9 cellular contexts compared by ENCODE assay signal in the genomic region with DNA sequence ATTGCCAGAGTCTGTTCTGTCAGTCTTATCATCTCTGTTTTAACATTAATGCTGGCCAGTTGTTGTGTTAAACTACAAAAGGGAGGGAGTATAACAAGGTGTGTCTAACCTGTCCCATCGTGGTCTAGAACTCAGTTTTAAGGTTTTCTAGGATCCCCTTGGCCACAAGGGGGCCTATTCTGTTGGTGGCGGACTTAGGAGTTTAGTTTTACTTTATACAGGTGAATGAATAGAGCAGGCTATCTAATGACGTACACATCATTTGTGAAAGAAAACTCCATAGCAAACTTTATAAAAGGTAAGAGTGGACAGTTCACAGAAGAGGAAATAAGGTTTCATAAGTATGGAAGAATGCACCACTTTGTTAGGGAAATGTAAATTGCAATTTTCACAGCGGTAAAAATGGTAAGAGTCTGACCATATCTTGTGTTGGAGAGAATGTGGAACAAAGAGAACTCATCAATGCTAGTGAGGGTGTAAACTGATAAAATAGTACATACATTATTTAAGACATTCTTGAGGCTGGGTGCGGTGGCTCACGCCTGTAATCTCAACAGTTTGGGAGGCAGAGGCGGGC. TPM values are rescaled to one million over a fixed set of nuclear protein-coding genes. Genes with fewer than 3 reads are reported as not detected.
DNase-seq lines count a peak whose midpoint lies in the region; ATAC-seq and TF ChIP-seq lines count a peak whose summit lies in the region.
"Had no signal": no experiment of that assay in that cellular context is flagged by ENCODE, and none has a peak within 500 bp of the region (broad histone marks: within the 10 kb centered on the region; RNA-seq: fewer than 3 reads in every experiment).

No MANE protein-coding gene starts in this region.

- dilution Hi-C loops in IMR-90 (cut with HindIII; ENCODE audit: low sequenced_read_pairs, unreplicated experiment) = no loop called here

- no peak overlapping the region for H3K27ac ChIP-seq in IMR-90 (ENCODE audit: insufficient read depth, low read length)
- H3K27ac ChIP-seq: skin epidermis had no signal

- peaks cover 15% of the 10 kb centered on the region for H3K36me3 Mint-ChIP-seq in activated B cell treated with CpG ODN at 0.5 μM for 24 hours (ENCODE audit: low read depth)

- H2BK120ac ChIP-seq in IMR-90 (ENCODE audit: low read depth, low read length) = no peak overlapping the region

- no peak overlapping the region for H3K56ac ChIP-seq in IMR-90 (ENCODE audit: extremely low read depth, insufficient read depth, low read length)

- peaks cover 2% of the 10 kb centered on the region; the same call in 1 of the 2 replicates for H3K9me1 ChIP-seq in IMR-90 (ENCODE audit: insufficient read depth, low read length)

- H4K5ac ChIP-seq in IMR-90 (ENCODE audit: low read depth, low read length) = no peak overlapping the region

- no peaks in the 10 kb centered on the region for H3K27me3 Mint-ChIP-seq in activated B cell treated with CpG ODN at 0.5 μM for 24 hours

- H3K14ac ChIP-seq in IMR-90 (replicated peaks; ENCODE audit: low read depth, low read length) = no peak overlapping the region

- DNase-seq in Daoy (ENCODE audit: low read depth) = peak; percentile 13
- DNase-seq in IMR-90 = no peak
- no peak for DNase-seq in activated B cell treated with CpG ODN at 0.5 μM for 24 hours
- DNase-seq in epithelial cell of esophagus (ENCODE audit: low read depth) = peak; percentile 61
- peak; percentile 21 to 42 for DNase-seq in stimulated activated CD4-positive, alpha-beta T cell treated with anti-CD3 and anti-CD28 coated beads, Interleukin-4, amount 100 ng/mL, for 4 hours
- DNase-seq in NCI-H146 (lab: John Stamatoyannopoulos, UW) = no peak
- DNase-seq in GM19238 (ENCODE audit: insufficient read length, low spot score) = no peak
- DNase-seq in cardiac septum (ENCODE audit: low spot score) = no peak

- H2AK9ac ChIP-seq in IMR-90 (replicated peaks; ENCODE audit: low read depth, low read length, poor library complexity) = no peak overlapping the region

- intact Hi-C loops in IMR-90 (cut with micrococcal nuclease) (loop anchor here (10.0 kb wide), 1 partner anchor 761 kb away; no protein-coding TSS in a partner anchor), activated B cell treated with CpG ODN at 0.5 μM for 24 hours (cut with micrococcal nuclease) (no loop called here), cardiac septum (cut with DNase I) (loop anchor here (2.0 kb wide), 1 partner anchor 37 kb away; no protein-coding TSS in a partner anchor)

- H3K27ac Mint-ChIP-seq in activated B cell treated with CpG ODN at 0.5 μM for 24 hours = peak overlapping the region; percentile 53

- H3K36me3 ChIP-seq in IMR-90 (ENCODE audit: control insufficient read depth, insufficient read depth, low read length) = no peaks in the 10 kb centered on the region

- CTCF ChIA-PET in IMR-90 (lab: Yijun Ruan, JAX) (no interaction called here), activated B cell treated with CpG ODN at 0.5 μM for 24 hours (lab: Charles Lee) (interaction anchor here (2.7 kb wide), 1 partner anchor 13 kb away, joined by 15 read pairs; the partner anchor contains the start of gene DUSP12)

- H3K79me1 ChIP-seq in IMR-90 (ENCODE audit: low read depth in 1 of 2, low read length in 2 of 2) = peaks cover 3 to 20% of the 10 kb centered on the region in 2 experiments; a peak in 2 of 4 replicates

- H3K23ac ChIP-seq in IMR-90 (ENCODE audit: low read depth, low read length) = no peak overlapping the region

- H4K91ac ChIP-seq in IMR-90 (ENCODE audit: insufficient read depth, low read depth, low read length) = no peak overlapping the region

- no peak overlapping the region for H4K8ac ChIP-seq in IMR-90 (ENCODE audit: low read depth in 2 of 2, low read length in 2 of 2)

- H3K4me3 Mint-ChIP-seq in activated B cell treated with CpG ODN at 0.5 μM for 24 hours = peak overlapping the region; percentile 55

- no peak overlapping the region for H2BK5ac ChIP-seq in IMR-90 (ENCODE audit: low read depth, low read length, poor library complexity, severe bottlenecking)

- no CpG with 5 or more reads among the region's 7 CpGs for WGBS in IMR-90 (ENCODE audit: extremely low coverage in 2 of 2, insufficient read length in 1 of 2), 2 experiments

- TF ChIP-seq POLR2A in IMR-90 (IDR thresholded peaks at IDR 0.05; ENCODE audit: low read depth, low read length) = no peak

- H3K9ac ChIP-seq in IMR-90 (ENCODE audit: low read depth, low read length) = no peak overlapping the region

- in situ Hi-C loops in IMR-90 (cut with MboI; ENCODE audit: low sequenced_read_pairs) = no loop called here

- TF ChIP-seq CTCF in IMR-90 (conservative IDR thresholded peaks at IDR 0.05; ENCODE audit: low read depth, low read length) = peak; percentile 37
- peak; percentile 44 for TF ChIP-seq CTCF in activated B cell treated with CpG ODN at 0.5 μM for 24 hours (IDR thresholded peaks at IDR 0.05)
- TF ChIP-seq CTCF in epithelial cell of esophagus (IDR thresholded peaks at IDR 0.05; ENCODE audit: insufficient read depth, low read depth, low read length, missing control alignments) = peak; percentile 61

- H3K4me3 ChIP-seq in IMR-90 (ENCODE audit: insufficient read depth, low read depth, low read length) = no peak overlapping the region
- H3K4me3 ChIP-seq in epithelial cell of esophagus (ENCODE audit: low read length) = no peak overlapping the region
- H3K4me3 ChIP-seq: skin epidermis had no signal

- no peaks in the 10 kb centered on the region for H3K9me3 Mint-ChIP-seq in activated B cell treated with CpG ODN at 0.5 μM for 24 hours

- H2BK20ac ChIP-seq in IMR-90 (ENCODE audit: low read depth, low read length) = no peak overlapping the region

- peaks cover 33% of the 10 kb centered on the region for H3K4me1 Mint-ChIP-seq in activated B cell treated with CpG ODN at 0.5 μM for 24 hours

- POLR2A ChIA-PET in IMR-90 (lab: Charles Lee; ENCODE audit: unreplicated experiment) (no interaction called here), activated B cell treated with CpG ODN at 0.5 μM for 24 hours (lab: Charles Lee) (interaction anchor here (1.0 kb wide), 1 partner anchor 15 kb away, joined by 7 read pairs; no protein-coding TSS in a partner anchor)

- no peak overlapping the region for H2AFZ ChIP-seq in IMR-90 (replicated peaks; ENCODE audit: low read length, poor library complexity)

- no peak overlapping the region for H3K4ac ChIP-seq in IMR-90 (ENCODE audit: low read depth, low read length)

- H3K9me3 ChIP-seq in IMR-90 (ENCODE audit: control insufficient read depth, insufficient read depth, low read length) = no peaks in the 10 kb centered on the region

- H3K27me3 ChIP-seq in IMR-90 (ENCODE audit: control insufficient read depth, insufficient read depth, low read length) = no peaks in the 10 kb centered on the region

- H4K20me1 ChIP-seq in IMR-90 (ENCODE audit: insufficient read depth, low read length) = no peaks in the 10 kb centered on the region

- H3K18ac ChIP-seq in IMR-90 (ENCODE audit: low read depth, low read length) = no peak overlapping the region

- no peaks in the 10 kb centered on the region for H3K4me1 ChIP-seq in IMR-90 (ENCODE audit: control insufficient read depth, insufficient read depth, low read length)

- H3K4me2 ChIP-seq in IMR-90 (ENCODE audit: low read depth, low read length) = no peak overlapping the region

- no peak overlapping the region for H2AK5ac ChIP-seq in IMR-90 (ENCODE audit: low read depth, low read length)

- BruUV-seq in IMR-90 (replicated peaks; lab: Mats Ljungman, UMichigan) = no TSS peak

- no peak overlapping the region for H2BK15ac ChIP-seq in IMR-90 (ENCODE audit: low read depth, low read length)

- ATAC-seq in IMR-90 (ENCODE audit: low read depth) = no peak
- ATAC-seq in activated B cell treated with CpG ODN at 0.5 μM for 24 hours (ENCODE audit: low read depth) = peak; percentile 42

- peak; percentile 7; the same call in 1 of the 2 replicates for TF ChIP-seq RAD21 in IMR-90 (IDR thresholded peaks at IDR 0.05; ENCODE audit: low read length)

TF ChIP-seq in IMR-90, 13 proteins besides CTCF, POLR2A, EP300 and RAD21 (continues in another document):
- no peak for TF ChIP-seq ELK1 (IDR thresholded peaks at IDR 0.05; ENCODE audit: borderline replicate concordance, low read depth, low read length)

RNA-seq across cellular contexts. Expression of gene ATF6, which starts 2.5 kb away (rescaled TPM):
- 23.5 TPM in 2 replicates for total RNA-seq in Daoy (2014; rRNA removed; shearing (Covaris generic))
- total RNA-seq in IMR-90 (2012; rRNA removed) = 17.6 and 17.8 TPM in 2 replicates
- polyA plus RNA-seq in IMR-90 (2012; rRNA removed) = 11.5 and 12.2 TPM in 2 replicates
- 3.0 and 4.1 TPM in 2 replicates for polyA plus RNA-seq in IMR-90 (2012; cell fraction: cytosol; rRNA removed)
- polyA plus RNA-seq in IMR-90 (2012; cell fraction: nucleus; rRNA removed; ENCODE audit: low replicate concordance) = 1.2 and 6.3 TPM in 2 replicates
- total RNA-seq in activated B cell treated with CpG ODN at 0.5 μM for 24 hours = 23.7 and 24.6 TPM in 2 replicates
- 14.9 TPM for total RNA-seq in cardiac septum

RNA-seq across cellular contexts. Expression of gene DUSP12, which starts 14.0 kb away (rescaled TPM):
- 80.1 and 82.8 TPM in 2 replicates for total RNA-seq in Daoy (2014; rRNA removed; shearing (Covaris generic))
- total RNA-seq in IMR-90 (2012; rRNA removed) = 31.5 and 31.7 TPM in 2 replicates
- polyA plus RNA-seq in IMR-90 (2012; rRNA removed) = 35.6 and 39.2 TPM in 2 replicates
- polyA plus RNA-seq in IMR-90 (2012; cell fraction: cytosol; rRNA removed) = 22.3 and 27.3 TPM in 2 replicates
- 22.1 and 22.2 TPM in 2 replicates for polyA plus RNA-seq in IMR-90 (2012; cell fraction: nucleus; rRNA removed; ENCODE audit: low replicate concordance)
- total RNA-seq in activated B cell treated with CpG ODN at 0.5 μM for 24 hours = 37.2 and 38.9 TPM in 2 replicates
- 8.2 TPM for total RNA-seq in cardiac septum

RNA-seq across cellular contexts. Expression of gene FCRLB, which starts 42.3 kb away (rescaled TPM):
- total RNA-seq in Daoy (2014; rRNA removed; shearing (Covaris generic)) = 1.8 and 3.1 TPM in 2 replicates
- 0.90 and 1.1 TPM in 2 replicates for total RNA-seq in IMR-90 (2012; rRNA removed)
- 2.2 and 2.9 TPM in 2 replicates for polyA plus RNA-seq in IMR-90 (2012; rRNA removed)
- polyA plus RNA-seq in IMR-90 (2012; cell fraction: cytosol; rRNA removed) = 1.5 and 1.9 TPM in 2 replicates
- polyA plus RNA-seq in IMR-90 (2012; cell fraction: nucleus; rRNA removed; ENCODE audit: low replicate concordance) = 0.85 and 2.0 TPM in 2 replicates
- 2.1 and 2.4 TPM in 2 replicates for total RNA-seq in activated B cell treated with CpG ODN at 0.5 μM for 24 hours
- total RNA-seq in cardiac septum = 0.38 TPM

RNA-seq across cellular contexts. Expression of gene FCRLA, which starts 56.6 kb away (rescaled TPM):
- 0.51 TPM in 1 of 2 replicates, not detected in the other for total RNA-seq in Daoy (2014; rRNA removed; shearing (Covaris generic))
- total RNA-seq in IMR-90 (2012; rRNA removed) (0.28 and 0.36 TPM in 2 replicates), activated B cell treated with CpG ODN at 0.5 μM for 24 hours (175 and 178 TPM in 2 replicates), cardiac septum (0.40 TPM)
- 0.36 and 0.46 TPM in 2 replicates for polyA plus RNA-seq in IMR-90 (2012; rRNA removed)
- 0.13 and 0.21 TPM in 2 replicates for polyA plus RNA-seq in IMR-90 (2012; cell fraction: cytosol; rRNA removed)
- 0.06 and 0.11 TPM in 2 replicates for polyA plus RNA-seq in IMR-90 (2012; cell fraction: nucleus; rRNA removed; ENCODE audit: low replicate concordance)

Comparison
In these comparisons a context has a peak if more than half of its experiments do, and no peak if none do; other contexts are left out.
1. DNase-seq: peak in Daoy (single experiment), epithelial cell of esophagus (single experiment) and stimulated activated CD4-positive, alpha-beta T cell treated with anti-CD3 and anti-CD28 coated beads, Interleukin-4, amount 100 ng/mL, for 4 hours (2 of 2); none in IMR-90 (single experiment), activated B cell treated with CpG ODN at 0.5 μM for 24 hours (single experiment), NCI-H146 (single experiment), GM19238 (single experiment) and cardiac septum (single experiment).
2. Peak in every context shown above with its lines, with median percentiles within 50 percentile points of each other: CTCF ChIP-seq.